In genomic region chr1:228860911-228861829, GRCh38 we compare ENCODE assay signal across 8 cellular contexts.
DNase-seq lines count a peak whose midpoint lies in the region; ATAC-seq and TF ChIP-seq lines count a peak whose summit lies in the region.

No MANE protein-coding gene starts in this region.

- H3K36me3 ChIP-seq in thoracic aorta (no peaks in the 10 kb centered on the region), sigmoid colon (no peaks in the 10 kb centered on the region)

- H3K27ac ChIP-seq in thoracic aorta (no peak overlapping the region), coronary artery (no peak overlapping the region), sigmoid colon (no peak overlapping the region)

- intact Hi-C loops in sigmoid colon (cut with DNase I), result no loop called here

- 33 to 70% methylated on average over 16 of the region's 16 CpGs for WGBS in sigmoid colon, 2 donors

- no peak for TF ChIP-seq EP300 in sigmoid colon (IDR thresholded peaks at IDR 0.05)

- peaks cover 7 to 30% of the 10 kb centered on the region in 2 donors for H3K4me1 ChIP-seq in thoracic aorta (ENCODE audit: control insufficient read depth in 1 of 2, low read depth in 2 of 2)
- H3K4me1 ChIP-seq in sigmoid colon, result peaks cover 0 to 26% (median 10%) of the 10 kb centered on the region in 4 donors

- TF ChIP-seq CTCF in AG09319 (IDR thresholded peaks at IDR 0.05; ENCODE audit: low read depth, low read length) (no peak), fibroblast of pulmonary artery (IDR thresholded peaks at IDR 0.05; ENCODE audit: low read length, missing control alignments) (no peak), thoracic aorta (IDR thresholded peaks at IDR 0.05) (no peak), coronary artery (IDR thresholded peaks at IDR 0.05) (no peak), sigmoid colon (IDR thresholded peaks at IDR 0.05) (no peak)

- no peak overlapping the region for H3K4me3 ChIP-seq in fibroblast of pulmonary artery (replicated peaks; ENCODE audit: low read depth, low read length)
- no peak overlapping the region for H3K4me3 ChIP-seq in thoracic aorta
- H3K4me3 ChIP-seq in coronary artery, result no peak overlapping the region
- H3K4me3 ChIP-seq in sigmoid colon, result no peak overlapping the region

- DNase-seq in AG09319 (ENCODE audit: extremely low read depth, low read depth) (peak; percentile 40), NCI-H2107 treated with DMSO at 0.1 percent for 48 hours (lab: John Stamatoyannopoulos, UW; ENCODE audit: unreplicated experiment) (peak; percentile 90), fibroblast of pulmonary artery (ENCODE audit: low read depth) (peak; percentile 67), thoracic aorta (ENCODE audit: low spot score) (no peak), coronary artery (ENCODE audit: low spot score) (no peak), sigmoid colon (no peak)

- peak; percentile 88 for ATAC-seq in GM19463 (IDR thresholded peaks at IDR 0.05; ENCODE audit: unreplicated experiment)
- ATAC-seq in thoracic aorta (ENCODE audit: insufficient number of reproducible peaks, low FRiP score, low read depth), result peak; percentile 75
- ATAC-seq in HG03139 (IDR thresholded peaks at IDR 0.05; ENCODE audit: unreplicated experiment), result no peak

- H3K9me3 ChIP-seq in thoracic aorta, result no peaks in the 10 kb centered on the region
- no peaks in the 10 kb centered on the region for H3K9me3 ChIP-seq in sigmoid colon

- H3K27me3 ChIP-seq in thoracic aorta (replicated peaks; ENCODE audit: insufficient read depth) (no peaks in the 10 kb centered on the region), sigmoid colon (no peaks in the 10 kb centered on the region)

- TF ChIP-seq POLR2A in sigmoid colon (IDR thresholded peaks at IDR 0.05), result no peak

Comparison
In these comparisons a context has a peak if more than half of its experiments do, and no peak if none do; other contexts are left out.
1. DNase-seq: peak in AG09319 (single experiment), NCI-H2107 treated with DMSO at 0.1 percent for 48 hours (single experiment) and fibroblast of pulmonary artery (single experiment); none in thoracic aorta (single experiment), coronary artery (single experiment) and sigmoid colon (single experiment).